In genomic region chr12:16158018-16158417, GRCh38 we compare ENCODE assay signal across 34 cellular contexts.
"Had no signal": no experiment of that assay in that cellular context is flagged by ENCODE, and none has a peak within 500 bp of the region (broad histone marks: within the 10 kb centered on the region; RNA-seq: fewer than 3 reads in every experiment).

No MANE protein-coding gene starts in this region.

- H3K4me3 ChIP-seq: ascending aorta, cardiac muscle cell had no signal

- H3K4me3 Mint-ChIP-seq: activated B cell treated with CpG ODN at 0.5 μM for 24 hours; activated CD4-positive, alpha-beta memory T cell treated with anti-CD3 and anti-CD28 coated beads, Interleukin-2, amount 10 ng/mL, durations not matched to agents 7 days and 5 days; activated CD4-positive, alpha-beta T cell treated with anti-CD3 and anti-CD28 coated beads, Interleukin-2, amount 10 ng/mL, durations not matched to agents 7 days and 5 days; activated CD8-positive, alpha-beta memory T cell treated with anti-CD3 and anti-CD28 coated beads, Interleukin-2, amount 10 ng/mL, durations not matched to agents 7 days and 5 days; activated CD8-positive, alpha-beta T cell treated with anti-CD3 and anti-CD28 coated beads, Interleukin-2, amount 10 ng/mL, durations not matched to agents 7 days and 5 days; activated naive CD4-positive, alpha-beta T cell treated with anti-CD3 and anti-CD28 coated beads, Interleukin-2, amount 10 ng/mL, durations not matched to agents 7 days and 5 days; activated naive CD4-positive, alpha-beta T cell treated with anti-CD3 and anti-CD28 coated beads, Interleukin-2, amount 50 U/mL, for 24 hours; activated naive CD8-positive, alpha-beta T cell; activated naive CD8-positive, alpha-beta T cell treated with anti-CD3 and anti-CD28 coated beads, Interleukin-2, amount 10 ng/mL, durations not matched to agents 7 days and 5 days; activated naive CD8-positive, alpha-beta T cell treated with anti-CD3 and anti-CD28 coated beads, Interleukin-2, amount 50 U/mL, for 24 hours; activated T-cell treated with anti-CD3 and anti-CD28 coated beads, Interleukin-2, amount 50 U/mL, for 24 hours; brain; T-helper 1 cell treated with Interleukin-12 subunit alpha and Interleukin-12 subunit beta and Interleukin-4 antibody, amounts not matched to agents 30 μg/mL and 1 μg/mL, for 36 hours; T-helper 2 cell treated with Interferon-gamma antibody and Interleukin-4, amounts not matched to agents 5 μg/mL and 100 μg/mL, for 36 hours had no signal

- H3K9me3 Mint-ChIP-seq: activated B cell treated with CpG ODN at 0.5 μM for 24 hours; activated CD4-positive, alpha-beta memory T cell treated with anti-CD3 and anti-CD28 coated beads, Interleukin-2, amount 10 ng/mL, durations not matched to agents 7 days and 5 days; activated CD4-positive, alpha-beta T cell treated with anti-CD3 and anti-CD28 coated beads, Interleukin-2, amount 10 ng/mL, durations not matched to agents 7 days and 5 days; activated naive CD4-positive, alpha-beta T cell treated with anti-CD3 and anti-CD28 coated beads, Interleukin-2, amount 10 ng/mL, durations not matched to agents 7 days and 5 days; activated naive CD4-positive, alpha-beta T cell treated with anti-CD3 and anti-CD28 coated beads, Interleukin-2, amount 50 U/mL, for 24 hours; activated naive CD8-positive, alpha-beta T cell treated with anti-CD3 and anti-CD28 coated beads, Interleukin-2, amount 10 ng/mL, durations not matched to agents 7 days and 5 days; activated naive CD8-positive, alpha-beta T cell treated with anti-CD3 and anti-CD28 coated beads, Interleukin-2, amount 50 U/mL, for 24 hours; activated T-cell treated with anti-CD3 and anti-CD28 coated beads, Interleukin-2, amount 50 U/mL, for 24 hours; activated T-helper 2 cell treated with anti-CD3 and anti-CD28 coated beads, Interferon-gamma antibody, Interleukin-2, Interleukin-4, amounts not matched to agents 10 μg/mL and 5 μg/mL and 100 μg/mL, durations not matched to agents 14 hours and 24 hours and 36 hours; brain; T-helper 1 cell treated with Interleukin-12 subunit alpha and Interleukin-12 subunit beta and Interleukin-4 antibody, amounts not matched to agents 30 μg/mL and 1 μg/mL, for 36 hours; T-helper 2 cell treated with Interferon-gamma antibody and Interleukin-4, amounts not matched to agents 5 μg/mL and 100 μg/mL, for 36 hours had no signal

- H3K27ac Mint-ChIP-seq: activated B cell treated with CpG ODN at 0.5 μM for 24 hours; activated CD4-positive, alpha-beta memory T cell treated with anti-CD3 and anti-CD28 coated beads, Interleukin-2, amount 10 ng/mL, durations not matched to agents 7 days and 5 days; activated CD4-positive, alpha-beta T cell treated with anti-CD3 and anti-CD28 coated beads, Interleukin-2, amount 10 ng/mL, durations not matched to agents 7 days and 5 days; activated CD8-positive, alpha-beta memory T cell treated with anti-CD3 and anti-CD28 coated beads, Interleukin-2, amount 10 ng/mL, durations not matched to agents 7 days and 5 days; activated CD8-positive, alpha-beta T cell treated with anti-CD3 and anti-CD28 coated beads, Interleukin-2, amount 10 ng/mL, durations not matched to agents 7 days and 5 days; activated naive CD4-positive, alpha-beta T cell treated with anti-CD3 and anti-CD28 coated beads, Interleukin-2, amount 10 ng/mL, durations not matched to agents 7 days and 5 days; activated naive CD4-positive, alpha-beta T cell treated with anti-CD3 and anti-CD28 coated beads, Interleukin-2, amount 50 U/mL, for 24 hours; activated naive CD8-positive, alpha-beta T cell; activated naive CD8-positive, alpha-beta T cell treated with anti-CD3 and anti-CD28 coated beads, Interleukin-2, amount 10 ng/mL, durations not matched to agents 7 days and 5 days; activated naive CD8-positive, alpha-beta T cell treated with anti-CD3 and anti-CD28 coated beads, Interleukin-2, amount 50 U/mL, for 24 hours; activated T-cell treated with anti-CD3 and anti-CD28 coated beads, Interleukin-2, amount 50 U/mL, for 24 hours; activated T-helper 2 cell treated with anti-CD3 and anti-CD28 coated beads, Interferon-gamma antibody, Interleukin-2, Interleukin-4, amounts not matched to agents 10 μg/mL and 5 μg/mL and 100 μg/mL, durations not matched to agents 14 hours and 24 hours and 36 hours; T-helper 1 cell treated with Interleukin-12 subunit alpha and Interleukin-12 subunit beta and Interleukin-4 antibody, amounts not matched to agents 30 μg/mL and 1 μg/mL, for 36 hours; T-helper 2 cell treated with Interferon-gamma antibody and Interleukin-4, amounts not matched to agents 5 μg/mL and 100 μg/mL, for 36 hours had no signal

- ATAC-seq: activated CD8-positive, alpha-beta memory T cell treated with anti-CD3 and anti-CD28 coated beads, Interleukin-2, amount 10 ng/mL, durations not matched to agents 7 days and 5 days; activated CD8-positive, alpha-beta T cell treated with anti-CD3 and anti-CD28 coated beads, Interleukin-2, amount 10 ng/mL, durations not matched to agents 7 days and 5 days; activated naive CD8-positive, alpha-beta T cell treated with anti-CD3 and anti-CD28 coated beads, Interleukin-2, amount 50 U/mL, for 24 hours had no signal

- H3K36me3 ChIP-seq: ascending aorta, cardiac muscle cell had no signal

- H3K4me1 ChIP-seq: ascending aorta had no signal

- DNase-seq: activated B cell treated with CpG ODN at 0.5 μM for 24 hours; activated CD4-positive, alpha-beta memory T cell treated with anti-CD3 and anti-CD28 coated beads, Interleukin-2, amount 10 ng/mL, durations not matched to agents 7 days and 5 days; activated CD4-positive, alpha-beta T cell treated with anti-CD3 and anti-CD28 coated beads for 4 hours; activated CD4-positive, alpha-beta T cell treated with anti-CD3 and anti-CD28 coated beads, Interleukin-2, amount 10 ng/mL, durations not matched to agents 7 days and 5 days; activated CD4-positive, alpha-beta T cell treated with anti-CD3 and anti-CD28 coated beads, Interleukin-2, amount 50 U/mL, for 48 hours; activated CD4-positive, CD25-positive, alpha-beta regulatory T cell treated with anti-CD3 and anti-CD28 coated beads, Interleukin-2, amount 50 U/mL, for 72 hours; activated CD8-positive, alpha-beta memory T cell treated with anti-CD3 and anti-CD28 coated beads for 24 hours; activated CD8-positive, alpha-beta memory T cell treated with anti-CD3 and anti-CD28 coated beads, Interleukin-2, amount 10 ng/mL, durations not matched to agents 7 days and 5 days; activated CD8-positive, alpha-beta memory T cell treated with anti-CD3 and anti-CD28 coated beads, Interleukin-2, amount 50 U/mL, for 48 hours; activated CD8-positive, alpha-beta T cell treated with anti-CD3 and anti-CD28 coated beads, Interleukin-2, amount 10 ng/mL, durations not matched to agents 7 days and 5 days; activated effector memory CD4-positive, alpha-beta T cell treated with Interleukin-2 at 50 U/mL for 16 hours; activated gamma-delta T cell; activated naive CD4-positive, alpha-beta T cell treated with anti-CD3 and anti-CD28 coated beads, Interleukin-2, amount 10 ng/mL, durations not matched to agents 7 days and 5 days; activated naive CD4-positive, alpha-beta T cell treated with Interleukin-2 at 50 U/mL for 16 hours; activated naive CD8-positive, alpha-beta T cell treated with anti-CD3 and anti-CD28 coated beads, Interleukin-2, amount 10 ng/mL, durations not matched to agents 7 days and 5 days; activated naive CD8-positive, alpha-beta T cell treated with anti-CD3 and anti-CD28 coated beads, Interleukin-2, amount 50 U/mL, for 24 hours; activated T-cell treated with anti-CD3 and anti-CD28 coated beads, Interleukin-2, amount 50 U/mL, for 24 hours; activated T-cell treated with anti-CD3 and anti-CD28 coated beads, Interleukin-2, amount 50 U/mL, for 48 hours; amygdala; anterior cingulate cortex; central memory CD4-positive, alpha-beta T cell; SW 1271; T-helper 1 cell; T-helper 2 cell; T-helper 9 cell had no signal

- H3K27me3 Mint-ChIP-seq: activated B cell treated with CpG ODN at 0.5 μM for 24 hours; activated CD4-positive, alpha-beta memory T cell treated with anti-CD3 and anti-CD28 coated beads, Interleukin-2, amount 10 ng/mL, durations not matched to agents 7 days and 5 days; activated CD4-positive, alpha-beta T cell treated with anti-CD3 and anti-CD28 coated beads, Interleukin-2, amount 10 ng/mL, durations not matched to agents 7 days and 5 days; activated CD8-positive, alpha-beta memory T cell treated with anti-CD3 and anti-CD28 coated beads, Interleukin-2, amount 10 ng/mL, durations not matched to agents 7 days and 5 days; activated naive CD4-positive, alpha-beta T cell treated with anti-CD3 and anti-CD28 coated beads, Interleukin-2, amount 10 ng/mL, durations not matched to agents 7 days and 5 days; activated naive CD4-positive, alpha-beta T cell treated with anti-CD3 and anti-CD28 coated beads, Interleukin-2, amount 50 U/mL, for 24 hours; activated naive CD8-positive, alpha-beta T cell; activated naive CD8-positive, alpha-beta T cell treated with anti-CD3 and anti-CD28 coated beads, Interleukin-2, amount 10 ng/mL, durations not matched to agents 7 days and 5 days; activated naive CD8-positive, alpha-beta T cell treated with anti-CD3 and anti-CD28 coated beads, Interleukin-2, amount 50 U/mL, for 24 hours; activated T-cell treated with anti-CD3 and anti-CD28 coated beads, Interleukin-2, amount 50 U/mL, for 24 hours; brain had no signal

- H3K27ac ChIP-seq: ascending aorta, cardiac muscle cell, VCaP had no signal

- H3K4me1 Mint-ChIP-seq: activated B cell treated with CpG ODN at 0.5 μM for 24 hours; activated CD4-positive, alpha-beta memory T cell treated with anti-CD3 and anti-CD28 coated beads, Interleukin-2, amount 10 ng/mL, durations not matched to agents 7 days and 5 days; activated CD4-positive, alpha-beta T cell treated with anti-CD3 and anti-CD28 coated beads, Interleukin-2, amount 10 ng/mL, durations not matched to agents 7 days and 5 days; activated CD8-positive, alpha-beta memory T cell treated with anti-CD3 and anti-CD28 coated beads, Interleukin-2, amount 10 ng/mL, durations not matched to agents 7 days and 5 days; activated naive CD4-positive, alpha-beta T cell treated with anti-CD3 and anti-CD28 coated beads, Interleukin-2, amount 10 ng/mL, durations not matched to agents 7 days and 5 days; activated naive CD4-positive, alpha-beta T cell treated with anti-CD3 and anti-CD28 coated beads, Interleukin-2, amount 50 U/mL, for 24 hours; activated naive CD8-positive, alpha-beta T cell treated with anti-CD3 and anti-CD28 coated beads, Interleukin-2, amount 10 ng/mL, durations not matched to agents 7 days and 5 days; activated naive CD8-positive, alpha-beta T cell treated with anti-CD3 and anti-CD28 coated beads, Interleukin-2, amount 50 U/mL, for 24 hours had no signal

- H3K27me3 ChIP-seq: ascending aorta, cardiac muscle cell had no signal

- H3K9me3 ChIP-seq: ascending aorta had no signal

- H3K36me3 Mint-ChIP-seq: activated CD8-positive, alpha-beta memory T cell treated with anti-CD3 and anti-CD28 coated beads, Interleukin-2, amount 10 ng/mL, durations not matched to agents 7 days and 5 days; activated naive CD4-positive, alpha-beta T cell treated with anti-CD3 and anti-CD28 coated beads, Interleukin-2, amount 10 ng/mL, durations not matched to agents 7 days and 5 days; activated naive CD4-positive, alpha-beta T cell treated with anti-CD3 and anti-CD28 coated beads, Interleukin-2, amount 50 U/mL, for 24 hours; activated naive CD8-positive, alpha-beta T cell; activated naive CD8-positive, alpha-beta T cell treated with anti-CD3 and anti-CD28 coated beads, Interleukin-2, amount 10 ng/mL, durations not matched to agents 7 days and 5 days; brain had no signal
